ENCODE assay signal across 24 cellular contexts in the genomic region with DNA sequence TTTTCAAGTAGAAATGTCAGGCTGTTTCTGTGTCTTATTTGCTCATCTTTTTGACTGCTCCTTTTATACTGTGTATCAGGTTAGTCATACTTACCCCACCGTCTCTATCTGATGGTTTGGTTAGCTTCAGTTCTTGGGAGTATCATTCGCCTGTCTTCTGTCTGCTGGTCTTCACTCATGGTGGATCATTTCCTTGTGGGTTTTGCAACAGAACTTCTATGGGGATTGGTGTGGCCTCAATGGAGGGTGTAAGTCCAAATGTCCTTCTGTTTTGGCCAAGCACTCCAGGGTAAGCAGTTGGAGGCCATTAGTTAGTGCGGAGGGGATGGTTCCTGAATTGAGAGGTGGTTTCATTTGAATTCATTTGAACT. TPM values are rescaled to one million over a fixed set of nuclear protein-coding genes. Genes with fewer than 3 reads are reported as not detected.
DNase-seq lines count a peak whose midpoint lies in the region; ATAC-seq and TF ChIP-seq lines count a peak whose summit lies in the region.
"Had no signal": no experiment of that assay in that cellular context is flagged by ENCODE, and none has a peak within 500 bp of the region (broad histone marks: within the 10 kb centered on the region; RNA-seq: fewer than 3 reads in every experiment).

No MANE protein-coding gene starts in this region.

- no peaks in the 10 kb centered on the region for H4K20me1 ChIP-seq in MM.1S (ENCODE audit: insufficient read depth, low read length)

- no peak for ATAC-seq in activated naive CD4-positive, alpha-beta T cell treated with anti-CD3 and anti-CD28 coated beads, Interleukin-2, amount 50 U/mL, for 72 hours
- ATAC-seq in memory B cell (ENCODE audit: low read depth) (no peak), HG03135 (IDR thresholded peaks at IDR 0.05; ENCODE audit: unreplicated experiment) (no peak)
- ATAC-seq: gastrocnemius medialis, left colon, right cardiac atrium had no signal

- H3K4me1 Mint-ChIP-seq in activated T-helper 1 cell treated with anti-CD3 and anti-CD28 coated beads, Interleukin-12 subunit alpha, Interleukin-12 subunit beta, Interleukin-2, Interleukin-4 antibody, amounts not matched to agents 30 ng/mL and 10 ng/mL and 1 ng/mL, durations not matched to agents 14 hours and 24 hours and 36 hours (ENCODE audit: low read depth), result peaks cover 34% of the 10 kb centered on the region
- peaks cover 14% of the 10 kb centered on the region for H3K4me1 Mint-ChIP-seq in memory B cell

- peaks cover 19% of the 10 kb centered on the region for H3K4me1 ChIP-seq in MM.1S (ENCODE audit: low read length)

- no peaks in the 10 kb centered on the region for H3K27me3 ChIP-seq in MM.1S (replicated peaks; ENCODE audit: insufficient read depth, low read length)
- H3K27me3 ChIP-seq: gastrocnemius medialis had no signal

- peak overlapping the region; percentile 76; the same call in 1 of the 2 replicates for H3K4me2 ChIP-seq in MM.1S (ENCODE audit: low read depth, low read length)
- H3K4me2 ChIP-seq: SK-N-SH had no signal

- H3K27ac ChIP-seq in MM.1S (ENCODE audit: low read length), result peak overlapping the region; percentile 52; the same call in 1 of the 2 replicates
- H3K27ac ChIP-seq: C4-2B, gastrocnemius medialis had no signal

- H2AFZ ChIP-seq in MM.1S (ENCODE audit: low read length), result no peak overlapping the region

- H3K4me3 Mint-ChIP-seq in activated T-helper 1 cell treated with anti-CD3 and anti-CD28 coated beads, Interleukin-12 subunit alpha, Interleukin-12 subunit beta, Interleukin-2, Interleukin-4 antibody, amounts not matched to agents 30 ng/mL and 10 ng/mL and 1 ng/mL, durations not matched to agents 14 hours and 24 hours and 36 hours, result no peak overlapping the region
- H3K4me3 Mint-ChIP-seq in memory B cell, result no peak overlapping the region

- no peaks in the 10 kb centered on the region for H3K36me3 ChIP-seq in MM.1S (replicated peaks; ENCODE audit: insufficient read depth, low read length)

- H3K27me3 Mint-ChIP-seq in activated T-helper 1 cell treated with anti-CD3 and anti-CD28 coated beads, Interleukin-12 subunit alpha, Interleukin-12 subunit beta, Interleukin-2, Interleukin-4 antibody, amounts not matched to agents 30 ng/mL and 10 ng/mL and 1 ng/mL, durations not matched to agents 14 hours and 24 hours and 36 hours (ENCODE audit: insufficient read depth), result no peaks in the 10 kb centered on the region
- H3K27me3 Mint-ChIP-seq in memory B cell, result no peaks in the 10 kb centered on the region

- no peak overlapping the region for H3K9ac ChIP-seq in MM.1S (ENCODE audit: low read length)
- H3K9ac ChIP-seq: SK-N-SH had no signal

- H3K79me2 ChIP-seq in MM.1S (ENCODE audit: low read length), result peaks cover 3% of the 10 kb centered on the region; the same call in 1 of the 2 replicates

- no peak for TF ChIP-seq CTCF in MM.1S (IDR thresholded peaks at IDR 0.05; ENCODE audit: low read length)

- H3K9me2 ChIP-seq in MM.1S (replicated peaks; ENCODE audit: insufficient read depth, low read length), result no peaks in the 10 kb centered on the region
- H3K9me2 ChIP-seq: SK-N-SH had no signal

- intact Hi-C loops in activated T-helper 1 cell treated with anti-CD3 and anti-CD28 coated beads, Interleukin-12 subunit alpha, Interleukin-12 subunit beta, Interleukin-2, Interleukin-4 antibody, amounts not matched to agents 30 ng/mL and 10 ng/mL and 1 ng/mL, durations not matched to agents 14 hours and 24 hours and 36 hours (cut with micrococcal nuclease), result no loop called here

- no peak overlapping the region for H3K4me3 ChIP-seq in MM.1S (ENCODE audit: low read length)
- H3K4me3 ChIP-seq: gastrocnemius medialis had no signal

- no peak for DNase-seq in activated naive CD4-positive, alpha-beta T cell treated with anti-CD3 and anti-CD28 coated beads, Interleukin-2, amount 50 U/mL, for 72 hours (ENCODE audit: low spot score in 2 of 2)
- no peak for DNase-seq in activated naive CD4-positive, alpha-beta T cell (lab: John Stamatoyannopoulos, UW)
- DNase-seq in MM.1S (no peak), memory B cell (ENCODE audit: low spot score in 2 of 2) (no peak), C1 segment of cervical spinal cord (lab: John Stamatoyannopoulos, UW) (no peak)
- no peak for DNase-seq in activated T-helper 1 cell treated with anti-CD3 and anti-CD28 coated beads, Interleukin-12 subunit alpha, Interleukin-12 subunit beta, Interleukin-2, Interleukin-4 antibody, amounts not matched to agents 30 ng/mL and 10 ng/mL and 1 ng/mL, durations not matched to agents 14 hours and 24 hours and 36 hours (ENCODE audit: low spot score)
- DNase-seq: activated CD8-positive, alpha-beta memory T cell treated with anti-CD3 and anti-CD28 coated beads, Interleukin-2, amount 50 U/mL, for 4 hours; activated gamma-delta T cell treated with Interleukin-2 at 50 U/mL for 16 hours; Calu3; dermis blood vessel endothelial cell; DND-41; gastrocnemius medialis; left colon; mesenchymal stem cell; NCI-H1436 treated with DMSO at 0.1 percent for 48 hours; NCI-H446 treated with DMSO at 0.1 percent for 48 hours; SK-N-SH; stimulated activated CD4-positive, alpha-beta T cell treated with anti-CD3 and anti-CD28 coated beads, Interleukin-4, amount 100 ng/mL, for 1 hour had no signal

- H3K27ac Mint-ChIP-seq in activated naive CD4-positive, alpha-beta T cell treated with anti-CD3 and anti-CD28 coated beads, Interleukin-2, amount 50 U/mL, for 72 hours, result peak overlapping the region; percentile 68 to 75
- peak overlapping the region; percentile 40 for H3K27ac Mint-ChIP-seq in activated T-helper 1 cell treated with anti-CD3 and anti-CD28 coated beads, Interleukin-12 subunit alpha, Interleukin-12 subunit beta, Interleukin-2, Interleukin-4 antibody, amounts not matched to agents 30 ng/mL and 10 ng/mL and 1 ng/mL, durations not matched to agents 14 hours and 24 hours and 36 hours
- H3K27ac Mint-ChIP-seq in memory B cell, result peak overlapping the region; percentile 0

- H3F3A ChIP-seq in MM.1S (ENCODE audit: insufficient read depth, low read length), result peaks cover 9% of the 10 kb centered on the region

- peaks cover 0 to 10% of the 10 kb centered on the region in 2 donors for H3K9me3 Mint-ChIP-seq in activated naive CD4-positive, alpha-beta T cell treated with anti-CD3 and anti-CD28 coated beads, Interleukin-2, amount 50 U/mL, for 72 hours
- H3K9me3 Mint-ChIP-seq in activated T-helper 1 cell treated with anti-CD3 and anti-CD28 coated beads, Interleukin-12 subunit alpha, Interleukin-12 subunit beta, Interleukin-2, Interleukin-4 antibody, amounts not matched to agents 30 ng/mL and 10 ng/mL and 1 ng/mL, durations not matched to agents 14 hours and 24 hours and 36 hours, result peaks cover 8% of the 10 kb centered on the region
- H3K9me3 Mint-ChIP-seq in memory B cell, result no peaks in the 10 kb centered on the region

- H3K36me3 Mint-ChIP-seq in activated naive CD4-positive, alpha-beta T cell treated with anti-CD3 and anti-CD28 coated beads, Interleukin-2, amount 50 U/mL, for 72 hours, result peaks cover 0 to 15% of the 10 kb centered on the region in 2 donors
- peaks cover 32% of the 10 kb centered on the region for H3K36me3 Mint-ChIP-seq in activated T-helper 1 cell treated with anti-CD3 and anti-CD28 coated beads, Interleukin-12 subunit alpha, Interleukin-12 subunit beta, Interleukin-2, Interleukin-4 antibody, amounts not matched to agents 30 ng/mL and 10 ng/mL and 1 ng/mL, durations not matched to agents 14 hours and 24 hours and 36 hours (ENCODE audit: low read depth)
- peaks cover 20% of the 10 kb centered on the region for H3K36me3 Mint-ChIP-seq in memory B cell

- H3K9me3 ChIP-seq in MM.1S (replicated peaks; ENCODE audit: insufficient read depth, low read length), result no peaks in the 10 kb centered on the region
- H3K9me3 ChIP-seq: gastrocnemius medialis, SK-N-SH had no signal

RNA-seq across cellular contexts. Expression of gene ABCD1, which starts 7.2 kb away (rescaled TPM):
- 1 to 10 TPM; 5.6 to 6.7 TPM for total RNA-seq in activated naive CD4-positive, alpha-beta T cell treated with anti-CD3 and anti-CD28 coated beads, Interleukin-2, amount 50 U/mL, for 72 hours
- 8.4 TPM in 2 replicates for total RNA-seq in activated T-helper 1 cell treated with anti-CD3 and anti-CD28 coated beads, Interleukin-12 subunit alpha, Interleukin-12 subunit beta, Interleukin-2, Interleukin-4 antibody, amounts not matched to agents 30 ng/mL and 10 ng/mL and 1 ng/mL, durations not matched to agents 14 hours and 24 hours and 36 hours

RNA-seq across cellular contexts. Expression of gene BCAP31, which starts 7.6 kb away (rescaled TPM):
- total RNA-seq in activated naive CD4-positive, alpha-beta T cell treated with anti-CD3 and anti-CD28 coated beads, Interleukin-2, amount 50 U/mL, for 72 hours, result 10 to 100 TPM; 67.4 to 92.7 TPM
- total RNA-seq in activated T-helper 1 cell treated with anti-CD3 and anti-CD28 coated beads, Interleukin-12 subunit alpha, Interleukin-12 subunit beta, Interleukin-2, Interleukin-4 antibody, amounts not matched to agents 30 ng/mL and 10 ng/mL and 1 ng/mL, durations not matched to agents 14 hours and 24 hours and 36 hours, result 156 and 166 TPM in 2 replicates

RNA-seq across cellular contexts. Expression of gene PLXNB3, which starts 32.2 kb away (rescaled TPM):
- 1 to 10 TPM; 1.5 to 3.2 TPM for total RNA-seq in activated naive CD4-positive, alpha-beta T cell treated with anti-CD3 and anti-CD28 coated beads, Interleukin-2, amount 50 U/mL, for 72 hours
- 0.21 and 0.81 TPM in 2 replicates for total RNA-seq in activated T-helper 1 cell treated with anti-CD3 and anti-CD28 coated beads, Interleukin-12 subunit alpha, Interleukin-12 subunit beta, Interleukin-2, Interleukin-4 antibody, amounts not matched to agents 30 ng/mL and 10 ng/mL and 1 ng/mL, durations not matched to agents 14 hours and 24 hours and 36 hours
- total RNA-seq: H7, OCI-LY7 had no signal

RNA-seq across cellular contexts. Expression of gene SLC6A8, which starts 44.1 kb away (rescaled TPM):
- 1 to 10 TPM in 1 of 2 donors, under 1 TPM in 1; 0.16 to 2.2 TPM for total RNA-seq in activated naive CD4-positive, alpha-beta T cell treated with anti-CD3 and anti-CD28 coated beads, Interleukin-2, amount 50 U/mL, for 72 hours
- total RNA-seq in activated T-helper 1 cell treated with anti-CD3 and anti-CD28 coated beads, Interleukin-12 subunit alpha, Interleukin-12 subunit beta, Interleukin-2, Interleukin-4 antibody, amounts not matched to agents 30 ng/mL and 10 ng/mL and 1 ng/mL, durations not matched to agents 14 hours and 24 hours and 36 hours, result 5.9 and 6.0 TPM in 2 replicates
- total RNA-seq: OCI-LY7 had no signal

RNA-seq across cellular contexts. Expression of gene SRPK3, which starts 49.0 kb away (rescaled TPM):
- total RNA-seq in activated naive CD4-positive, alpha-beta T cell treated with anti-CD3 and anti-CD28 coated beads, Interleukin-2, amount 50 U/mL, for 72 hours, result not detected
- not detected in 2 replicates for total RNA-seq in activated T-helper 1 cell treated with anti-CD3 and anti-CD28 coated beads, Interleukin-12 subunit alpha, Interleukin-12 subunit beta, Interleukin-2, Interleukin-4 antibody, amounts not matched to agents 30 ng/mL and 10 ng/mL and 1 ng/mL, durations not matched to agents 14 hours and 24 hours and 36 hours
- total RNA-seq: H7; OCI-LY7; T-helper 2 cell treated with Interferon-gamma antibody and Interleukin-4, amounts not matched to agents 100 ng/mL and 5 ng/mL, for 36 hours had no signal

Comparison
In these comparisons a context has a peak if more than half of its experiments do, and no peak if none do; other contexts are left out.
1. H3K27ac Mint-ChIP-seq: peak in every context shown above with its lines; median percentile 72 in activated naive CD4-positive, alpha-beta T cell treated with anti-CD3 and anti-CD28 coated beads, Interleukin-2, amount 50 U/mL, for 72 hours; 40 in activated T-helper 1 cell treated with anti-CD3 and anti-CD28 coated beads, Interleukin-12 subunit alpha, Interleukin-12 subunit beta, Interleukin-2, Interleukin-4 antibody, amounts not matched to agents 30 ng/mL and 10 ng/mL and 1 ng/mL, durations not matched to agents 14 hours and 24 hours and 36 hours; 0 in memory B cell.